ENCODE assay signal across 22 cellular contexts in the genomic region with DNA sequence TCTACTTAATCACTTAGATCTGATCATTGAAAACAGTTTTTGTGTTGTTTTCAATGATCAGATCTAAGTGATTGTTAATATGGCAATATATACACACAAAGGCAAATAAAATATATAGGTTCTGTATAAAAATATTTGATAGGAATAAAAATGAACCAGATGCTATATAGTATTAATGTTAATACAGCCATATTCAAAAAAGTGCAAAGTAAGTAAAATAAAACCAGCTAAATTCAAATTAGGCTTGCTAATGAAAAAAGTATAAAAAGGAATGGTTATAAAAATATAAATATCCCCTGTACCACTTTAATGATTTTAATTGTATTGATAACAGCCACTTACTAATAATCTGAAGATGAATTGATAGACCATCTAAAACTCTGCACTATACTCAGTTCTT. TPM values are rescaled to one million over a fixed set of nuclear protein-coding genes. Genes with fewer than 3 reads are reported as not detected.
DNase-seq lines count a peak whose midpoint lies in the region; ATAC-seq, FAIRE-seq and TF ChIP-seq lines count a peak whose summit lies in the region.
"Had no signal": no experiment of that assay in that cellular context is flagged by ENCODE, and none has a peak within 500 bp of the region (broad histone marks: within the 10 kb centered on the region; RNA-seq: fewer than 3 reads in every experiment).

No MANE protein-coding gene starts in this region.

- H3K9me1 ChIP-seq in K562 (ENCODE audit: control insufficient read depth, insufficient read depth, low read length), result no peaks in the 10 kb centered on the region

- ATAC-seq in HepG2, result no peak
- ATAC-seq in right lobe of liver, result no peak
- no peak for ATAC-seq in K562
- no peak for ATAC-seq in activated CD4-positive, alpha-beta T cell treated with anti-CD3 and anti-CD28 coated beads for 36 hours
- ATAC-seq: CD8-positive, alpha-beta T cell; GM12878 had no signal

- FAIRE-seq in HepG2 (lab: Jason Lieb, UNC) (no peak), K562 (lab: Jason Lieb, UNC) (no peak)
- FAIRE-seq: A204.1, D721Med, GM12878, GM12892, GM18507 had no signal

- no peaks in the 10 kb centered on the region for H3K9me3 Mint-ChIP-seq in activated CD4-positive, alpha-beta T cell treated with anti-CD3 and anti-CD28 coated beads for 36 hours (ENCODE audit: low read depth)
- H3K9me3 Mint-ChIP-seq: CD4-positive, alpha-beta T cell; CD8-positive, alpha-beta T cell had no signal

- no peaks in the 10 kb centered on the region for H3K27me3 Mint-ChIP-seq in activated CD4-positive, alpha-beta T cell treated with anti-CD3 and anti-CD28 coated beads for 36 hours
- H3K27me3 Mint-ChIP-seq: CD4-positive, alpha-beta T cell had no signal

- CTCF ChIA-PET in HepG2 (lab: Yijun Ruan, JAX; ENCODE audit: low intra/inter-chr PET ratio, low total read pairs) (no interaction called here), K562 (lab: Yijun Ruan, JAX; ENCODE audit: low intra/inter-chr PET ratio) (no interaction called here)
- CTCF ChIA-PET in activated CD4-positive, alpha-beta T cell treated with anti-CD3 and anti-CD28 coated beads for 36 hours (lab: Charles Lee), result interaction anchor here (0.5 to 0.7 kb wide), 2 partner anchors 24 to 25 kb away, joined by 3 read pairs; no protein-coding TSS in a partner anchor

- H3K9ac ChIP-seq in HepG2 (ENCODE audit: insufficient read depth, low read depth, low read length), result no peak overlapping the region
- H3K9ac ChIP-seq in K562 (ENCODE audit: insufficient read depth in 1 of 2, low read depth in 2 of 2, low read length in 2 of 2), result no peak overlapping the region
- H3K9ac ChIP-seq: BLaER1 had no signal

- in situ Hi-C loops in HepG2 (cut with HindIII; ENCODE audit: extremely low pct_ligation_motif_present, low pct_unique_long_range_greater_than_20kb), result no loop called here
- in situ Hi-C loops in K562 (cut with MboI), result no loop called here

- POLR2A ChIA-PET in HepG2 (lab: Yijun Ruan, JAX) (no interaction called here), K562 (lab: Yijun Ruan, JAX) (interaction anchor here (0.6 kb wide), 1 partner anchor 41 kb away, joined by 4 read pairs; no protein-coding TSS in a partner anchor)
- POLR2A ChIA-PET in activated CD4-positive, alpha-beta T cell treated with anti-CD3 and anti-CD28 coated beads for 36 hours (lab: Charles Lee), result interaction anchor here (0.7 kb wide), 1 partner anchor 11 kb away, joined by 3 read pairs; no protein-coding TSS in a partner anchor

- H3K4me3 Mint-ChIP-seq in activated CD4-positive, alpha-beta T cell treated with anti-CD3 and anti-CD28 coated beads for 36 hours, result no peak overlapping the region
- H3K4me3 Mint-ChIP-seq: CD14-positive monocyte; CD4-positive, alpha-beta T cell; CD8-positive, alpha-beta T cell had no signal

- H3K27me3 ChIP-seq in HepG2 (ENCODE audit: control insufficient read depth in 1 of 2, insufficient read depth in 2 of 2, low read length in 2 of 2) (no peaks in the 10 kb centered on the region), right lobe of liver (no peaks in the 10 kb centered on the region), K562 (ENCODE audit: control insufficient read depth in 2 of 2, insufficient read depth in 2 of 2, low read length in 2 of 2) (no peaks in the 10 kb centered on the region)
- H3K27me3 ChIP-seq: BE2C, BLaER1 had no signal

- no peak for TF ChIP-seq EP300 in HepG2 (IDR thresholded peaks at IDR 0.05; ENCODE audit: low read depth in 2 of 2, low read length in 2 of 2)
- TF ChIP-seq EP300 in HepG2 (CRISPR knock-in tag; IDR thresholded peaks at IDR 0.05; ENCODE audit: borderline replicate concordance), result no peak
- no peak for TF ChIP-seq EP300 in K562 (IDR thresholded peaks at IDR 0.05; ENCODE audit: low read length)

- no peaks in the 10 kb centered on the region for H4K20me1 ChIP-seq in HepG2 (ENCODE audit: insufficient read depth, low read length)
- no peaks in the 10 kb centered on the region for H4K20me1 ChIP-seq in K562 (replicated peaks; ENCODE audit: control insufficient read depth, insufficient read depth, low read length)
- H4K20me1 ChIP-seq: BLaER1 had no signal

- TF ChIP-seq CTCF in HepG2 (CRISPR knock-in tag; IDR thresholded peaks at IDR 0.05) (no peak), right lobe of liver (IDR thresholded peaks at IDR 0.05) (no peak), K562 (IDR thresholded peaks at IDR 0.05 in 2 of 3, conservative IDR thresholded peaks at IDR 0.05 in 1 of 3; ENCODE audit: insufficient read depth in 2 of 3, low read depth in 1 of 3, low read length in 3 of 3) (no peak)

- no peak overlapping the region for H3K27ac Mint-ChIP-seq in activated CD4-positive, alpha-beta T cell treated with anti-CD3 and anti-CD28 coated beads for 36 hours
- H3K27ac Mint-ChIP-seq: CD14-positive monocyte; CD4-positive, alpha-beta T cell; CD8-positive, alpha-beta T cell had no signal

- DNase-seq in HepG2 (ENCODE audit: low spot score), result no peak
- no peak for DNase-seq in right lobe of liver
- no peak for DNase-seq in K562 (ENCODE audit: extremely low read depth in 1 of 4, low spot score in 3 of 4)
- DNase-seq in activated CD4-positive, alpha-beta T cell treated with anti-CD3 and anti-CD28 coated beads for 36 hours, result no peak
- no peak for DNase-seq in DMS79 (lab: John Stamatoyannopoulos, UW)
- DNase-seq: ACHN; BE2C; C1 segment of cervical spinal cord; Caco-2; Calu3; CD4-positive, alpha-beta T cell; CD8-positive, alpha-beta T cell; DND-41; EL; GDM1 had no signal

- H3K27ac ChIP-seq in HepG2 (ENCODE audit: extremely low read length, insufficient read depth, low read length) (peak overlapping the region; percentile 62), right lobe of liver (no peak overlapping the region), K562 (ENCODE audit: extremely low read depth, low read depth, low read length) (no peak overlapping the region)
- H3K27ac ChIP-seq: BLaER1 had no signal

- H3K79me2 ChIP-seq in HepG2 (ENCODE audit: insufficient read depth, low read length), result peaks cover 34% of the 10 kb centered on the region
- H3K79me2 ChIP-seq in K562 (ENCODE audit: control insufficient read depth, insufficient read depth, low read length), result peaks cover 4% of the 10 kb centered on the region; the same call in 1 of the 3 replicates

- H3K36me3 ChIP-seq in HepG2 (replicated peaks in 1 of 2; ENCODE audit: control insufficient read depth in 1 of 2, insufficient read depth in 2 of 2, low read length in 2 of 2) (peaks cover 12 to 63% of the 10 kb centered on the region in 2 experiments), right lobe of liver (peaks cover 0 to 6% (median 0%) of the 10 kb centered on the region in 4 donors), K562 (ENCODE audit: control insufficient read depth, insufficient read depth, low read length) (peaks cover 22% of the 10 kb centered on the region; the same call in 2 of the 3 replicates)
- H3K36me3 ChIP-seq: BE2C had no signal

- TF ChIP-seq RAD21 in HepG2 (CRISPR knock-in tag; IDR thresholded peaks at IDR 0.05) (no peak), K562 (CRISPR knock-in tag; conservative IDR thresholded peaks at IDR 0.05 in 1 of 2, IDR thresholded peaks at IDR 0.05 in 1 of 2) (no peak)

- H3K4me2 ChIP-seq in HepG2 (ENCODE audit: low read depth, low read length), result no peak overlapping the region
- no peak overlapping the region for H3K4me2 ChIP-seq in K562 (ENCODE audit: insufficient read depth, low read length)
- H3K4me2 ChIP-seq: BLaER1 had no signal

- H3K9me3 ChIP-seq in HepG2 (ENCODE audit: low read length) (no peaks in the 10 kb centered on the region), right lobe of liver (no peaks in the 10 kb centered on the region), K562 (replicated peaks; ENCODE audit: control insufficient read depth, insufficient read depth, low read depth, low read length) (no peaks in the 10 kb centered on the region)
- H3K9me3 ChIP-seq: BE2C, BLaER1, Caco-2 had no signal

- H3K36me3 Mint-ChIP-seq in activated CD4-positive, alpha-beta T cell treated with anti-CD3 and anti-CD28 coated beads for 36 hours (ENCODE audit: low read depth), result peaks cover 17% of the 10 kb centered on the region

- H3K4me1 ChIP-seq in HepG2 (ENCODE audit: insufficient read depth, low read length) (peaks cover 57% of the 10 kb centered on the region), right lobe of liver (peaks cover 0 to 29% (median 6%) of the 10 kb centered on the region in 4 donors), K562 (replicated peaks in 1 of 2; ENCODE audit: control insufficient read depth in 2 of 2, insufficient read depth in 2 of 2, low read length in 2 of 2) (no peaks in the 10 kb centered on the region; a peak in 1 of 5 replicates)
- H3K4me1 ChIP-seq: BE2C, BLaER1 had no signal

- H3K4me3 ChIP-seq in HepG2 (replicated peaks in 1 of 3; ENCODE audit: insufficient read depth in 1 of 3, low read depth in 2 of 3, low read length in 3 of 3) (no peak overlapping the region), right lobe of liver (no peak overlapping the region), K562 (no peak overlapping the region)
- H3K4me3 ChIP-seq: BLaER1, GM12878 had no signal

- TF ChIP-seq POLR2A in HepG2 (IDR thresholded peaks at IDR 0.05; ENCODE audit: insufficient read depth in 1 of 2, low read depth in 2 of 2, low read length in 2 of 2), result no peak
- no peak for TF ChIP-seq POLR2A in right lobe of liver (IDR thresholded peaks at IDR 0.05)
- TF ChIP-seq POLR2A in K562 (conservative IDR thresholded peaks at IDR 0.05), result no peak

- H2AFZ ChIP-seq in HepG2 (ENCODE audit: low read length) (no peak overlapping the region), K562 (ENCODE audit: low read depth, low read length) (no peak overlapping the region)

- intact Hi-C loops in HepG2 (cut with micrococcal nuclease; ENCODE audit: unreplicated experiment), result loop anchor here (5.0 kb wide), 1 partner anchor 38 kb away; no protein-coding TSS in a partner anchor
- intact Hi-C loops in right lobe of liver (cut with DNase I), result no loop called here
- intact Hi-C loops in K562 (cut with micrococcal nuclease), result no loop called here
- intact Hi-C loops in activated CD4-positive, alpha-beta T cell treated with anti-CD3 and anti-CD28 coated beads for 36 hours (cut with DNase I, micrococcal nuclease), result no loop called here

- BruUV-seq in HepG2 (replicated peaks; lab: Mats Ljungman, UMichigan) (no TSS peak), K562 (replicated peaks; lab: Mats Ljungman, UMichigan) (no TSS peak)

- H3K4me1 Mint-ChIP-seq in activated CD4-positive, alpha-beta T cell treated with anti-CD3 and anti-CD28 coated beads for 36 hours, result peaks cover 34% of the 10 kb centered on the region

RNA-seq across cellular contexts. Expression of a gene that starts 38.4 kb away (rescaled TPM):
- 64.7 and 75.4 TPM in 2 replicates for total RNA-seq in HepG2 (2016; rRNA removed; fragmentation: Illumina TruSeq; extraction: Trizol)
- 23.8 and 25.8 TPM in 2 replicates for total RNA-seq in HepG2 (2016; cell fraction: cytosol; rRNA removed; fragmentation: Illumina TruSeq; extraction: Trizol; ENCODE audit: low read depth)
- total RNA-seq in HepG2 (2016; cell fraction: insoluble cytoplasmic fraction; rRNA removed; fragmentation: Illumina TruSeq; extraction: Trizol), result 63.0 and 68.2 TPM in 2 replicates
- 73.0 and 83.1 TPM in 2 replicates for total RNA-seq in HepG2 (2016; cell fraction: membrane; rRNA removed; fragmentation: Illumina TruSeq; extraction: Trizol)
- total RNA-seq in HepG2 (2016; cell fraction: nucleus; rRNA removed; fragmentation: Illumina TruSeq; extraction: Trizol), result 56.5 and 65.0 TPM in 2 replicates
- 66.7 and 77.5 TPM in 2 replicates for polyA plus RNA-seq in HepG2 (2011; rRNA removed)
- polyA plus RNA-seq in HepG2 (2011; cell fraction: cytosol; rRNA removed), result 24.3 and 39.3 TPM in 2 replicates
- polyA plus RNA-seq in HepG2 (2011; cell fraction: nucleus; rRNA removed), result 45.4 and 50.4 TPM in 2 replicates
- polyA plus RNA-seq in HepG2 (2012), result 75.2 and 93.6 TPM in 2 replicates
- polyA plus RNA-seq in HepG2 (2016; cell fraction: cytosol; fragmentation: Illumina TruSeq; extraction: Trizol; ENCODE audit: low read depth), result 9.0 and 9.6 TPM in 2 replicates
- polyA plus RNA-seq in HepG2 (2016; cell fraction: insoluble cytoplasmic fraction; fragmentation: Illumina TruSeq; extraction: Trizol; ENCODE audit: low read depth), result 54.6 and 54.7 TPM in 2 replicates
- 35.4 and 35.8 TPM in 2 replicates for polyA plus RNA-seq in HepG2 (2016; cell fraction: membrane; fragmentation: Illumina TruSeq; extraction: Trizol; ENCODE audit: low read depth)
- polyA plus RNA-seq in HepG2 (2016; cell fraction: nucleus; fragmentation: Illumina TruSeq; extraction: Trizol; ENCODE audit: insufficient read depth, low read depth), result 77.5 and 83.9 TPM in 2 replicates
- polyA minus RNA-seq in HepG2 (2011; rRNA and poly(A)+ RNA removed; ENCODE audit: low replicate concordance), result 7.4 and 30.0 TPM in 2 replicates
- 58.1 and 59.1 TPM in 2 replicates for polyA minus RNA-seq in HepG2 (2011; cell fraction: cytosol; rRNA and poly(A)+ RNA removed)
- polyA minus RNA-seq in HepG2 (2011; cell fraction: nucleus; rRNA and poly(A)+ RNA removed), result 143 and 153 TPM in 2 replicates
- total RNA-seq in right lobe of liver, result 10 to 100 TPM; 11.6 to 12.5 (median 12.2) TPM
- total RNA-seq in K562 (2011; cell fraction: chromatin; rRNA removed; ENCODE audit: low replicate concordance), result 11.5 and 34.9 TPM in 2 replicates
- 4.5 and 6.2 TPM in 2 replicates for total RNA-seq in K562 (2011; cell fraction: nucleolus; rRNA removed)
- total RNA-seq in K562 (2011; cell fraction: nucleoplasm; rRNA removed), result 10.6 and 14.9 TPM in 2 replicates
- 11.9 and 12.3 TPM in 2 replicates for total RNA-seq in K562 (2014; rRNA removed)
- total RNA-seq in K562 (2014; rRNA removed; fragmentation: Illumina TruSeq; extraction: Trizol), result 23.2 and 27.2 TPM in 2 replicates
- 20.5 and 21.4 TPM in 2 replicates for total RNA-seq in K562 (2015; rRNA removed; fragmentation: Illumina TruSeq; extraction: Trizol)
- total RNA-seq in K562 (2021), result 11.1 and 13.1 TPM in 2 replicates
- polyA plus RNA-seq in K562 (2011; rRNA removed), result 19.0 and 20.8 TPM in 2 replicates
- 3.0 and 6.9 TPM in 2 replicates for polyA plus RNA-seq in K562 (2011; cell fraction: cytosol; rRNA removed)
- polyA plus RNA-seq in K562 (2011; cell fraction: nucleus; rRNA removed), result 9.3 and 17.6 TPM in 2 replicates
- 11.5 and 19.7 TPM in 2 replicates for polyA plus RNA-seq in K562 (2012)
- polyA plus RNA-seq in K562 (2014; fragmentation: Illumina TruSeq; extraction: Trizol), result 13.8 and 15.6 TPM in 2 replicates
- 1 to 10 TPM; 4.9 to 6.1 TPM for polyA plus RNA-seq in K562 (2014; fragmentation: Nextera tagmentation; extraction: Ambion mirVana)
- 13.2 and 15.0 TPM in 2 replicates for polyA plus RNA-seq in K562 (2014; rRNA removed)
- polyA minus RNA-seq in K562 (2011; rRNA and poly(A)+ RNA removed), result 29.0 and 41.4 TPM in 2 replicates
- 8.3 and 10.3 TPM in 2 replicates for polyA minus RNA-seq in K562 (2011; cell fraction: cytosol; rRNA and poly(A)+ RNA removed)
- polyA minus RNA-seq in K562 (2011; cell fraction: nucleus; rRNA and poly(A)+ RNA removed), result 9.7 and 21.3 TPM in 2 replicates
- 10 to 100 TPM in 1 of 2 experiments, 1 to 10 TPM in 1; 9.0 to 11.7 TPM for total RNA-seq in activated CD4-positive, alpha-beta T cell treated with anti-CD3 and anti-CD28 coated beads for 36 hours
